In genomic region chr9:120412425-120412951, GRCh38 we compare ENCODE assay signal across 1 cellular context.
TF ChIP-seq lines count a peak whose summit lies in the region.

No MANE protein-coding gene starts in this region.

TF ChIP-seq in SK-N-SH treated with all-trans-retinoic acid at 6 μM for 48 hours, 23 proteins besides CTCF, POLR2A, EP300 and RAD21 (continued from another document):
- TF ChIP-seq PATZ1 (CRISPR knock-in tag; IDR thresholded peaks at IDR 0.05; ENCODE audit: borderline replicate concordance) = no peak
